41 cellular contexts compared by ENCODE assay signal in genomic region chr2:108293850-108294249, GRCh38. TPM values are rescaled to one million over a fixed set of nuclear protein-coding genes. Genes with fewer than 3 reads are reported as not detected.
"Had no signal": no experiment of that assay in that cellular context is flagged by ENCODE, and none has a peak within 500 bp of the region (broad histone marks: within the 10 kb centered on the region; RNA-seq: fewer than 3 reads in every experiment).

No MANE protein-coding gene starts in this region.

- H3K9me3 ChIP-seq: ascending aorta had no signal

- H3K27me3 ChIP-seq: ascending aorta, cardiac muscle cell had no signal

- H3K4me3 Mint-ChIP-seq: activated CD4-positive, alpha-beta memory T cell treated with anti-CD3 and anti-CD28 coated beads, Interleukin-2, amount 10 ng/mL, durations not matched to agents 7 days and 5 days; activated CD4-positive, alpha-beta T cell treated with anti-CD3 and anti-CD28 coated beads for 36 hours; activated CD4-positive, alpha-beta T cell treated with anti-CD3 and anti-CD28 coated beads, Interleukin-2, amount 10 ng/mL, durations not matched to agents 7 days and 5 days; activated CD8-positive, alpha-beta memory T cell treated with anti-CD3 and anti-CD28 coated beads, Interleukin-2, amount 10 ng/mL, durations not matched to agents 7 days and 5 days; activated CD8-positive, alpha-beta T cell treated with anti-CD3 and anti-CD28 coated beads, Interleukin-2, amount 10 ng/mL, durations not matched to agents 7 days and 5 days; activated naive CD4-positive, alpha-beta T cell treated with anti-CD3 and anti-CD28 coated beads, Interleukin-2, amount 10 ng/mL, durations not matched to agents 7 days and 5 days; activated naive CD4-positive, alpha-beta T cell treated with anti-CD3 and anti-CD28 coated beads, Interleukin-2, amount 50 U/mL, for 24 hours; activated naive CD8-positive, alpha-beta T cell; activated naive CD8-positive, alpha-beta T cell treated with anti-CD3 and anti-CD28 coated beads, Interleukin-2, amount 10 ng/mL, durations not matched to agents 7 days and 5 days; activated naive CD8-positive, alpha-beta T cell treated with anti-CD3 and anti-CD28 coated beads, Interleukin-2, amount 50 U/mL, for 24 hours; activated T-cell treated with anti-CD3 and anti-CD28 coated beads, Interleukin-2, amount 50 U/mL, for 24 hours; brain; central memory CD8-positive, alpha-beta T cell; T-cell; T-helper 2 cell treated with Interferon-gamma antibody and Interleukin-4, amounts not matched to agents 5 μg/mL and 100 μg/mL, for 36 hours had no signal

- H3K4me1 ChIP-seq: ascending aorta had no signal

- FAIRE-seq: bronchial epithelial cell, TTC549 had no signal

- H3K4me3 ChIP-seq: ascending aorta, cardiac muscle cell had no signal

- H3K9me3 Mint-ChIP-seq: activated CD4-positive, alpha-beta memory T cell treated with anti-CD3 and anti-CD28 coated beads, Interleukin-2, amount 10 ng/mL, durations not matched to agents 7 days and 5 days; activated CD4-positive, alpha-beta T cell treated with anti-CD3 and anti-CD28 coated beads, Interleukin-2, amount 10 ng/mL, durations not matched to agents 7 days and 5 days; activated naive CD4-positive, alpha-beta T cell treated with anti-CD3 and anti-CD28 coated beads, Interleukin-2, amount 10 ng/mL, durations not matched to agents 7 days and 5 days; activated naive CD4-positive, alpha-beta T cell treated with anti-CD3 and anti-CD28 coated beads, Interleukin-2, amount 50 U/mL, for 24 hours; activated naive CD8-positive, alpha-beta T cell treated with anti-CD3 and anti-CD28 coated beads, Interleukin-2, amount 10 ng/mL, durations not matched to agents 7 days and 5 days; activated naive CD8-positive, alpha-beta T cell treated with anti-CD3 and anti-CD28 coated beads, Interleukin-2, amount 50 U/mL, for 24 hours; activated T-cell treated with anti-CD3 and anti-CD28 coated beads, Interleukin-2, amount 50 U/mL, for 24 hours; activated T-helper 2 cell treated with anti-CD3 and anti-CD28 coated beads, Interferon-gamma antibody, Interleukin-2, Interleukin-4, amounts not matched to agents 10 μg/mL and 5 μg/mL and 100 μg/mL, durations not matched to agents 14 hours and 24 hours and 36 hours; central memory CD8-positive, alpha-beta T cell; T-cell; T-helper 2 cell treated with Interferon-gamma antibody and Interleukin-4, amounts not matched to agents 5 μg/mL and 100 μg/mL, for 36 hours had no signal

- H3K27me3 Mint-ChIP-seq: activated CD4-positive, alpha-beta T cell treated with anti-CD3 and anti-CD28 coated beads for 36 hours; activated naive CD4-positive, alpha-beta T cell treated with anti-CD3 and anti-CD28 coated beads, Interleukin-2, amount 50 U/mL, for 24 hours; activated T-cell treated with anti-CD3 and anti-CD28 coated beads, Interleukin-2, amount 50 U/mL, for 24 hours; brain; T-cell had no signal

- ATAC-seq: activated CD4-positive, alpha-beta T cell treated with anti-CD3 and anti-CD28 coated beads for 36 hours; activated CD4-positive, CD25-positive, alpha-beta regulatory T cell treated with anti-CD3 and anti-CD28 coated beads, Interleukin-2, amount 50 U/mL, for 24 hours; activated CD8-positive, alpha-beta memory T cell treated with anti-CD3 and anti-CD28 coated beads, Interleukin-2, amount 10 ng/mL, durations not matched to agents 7 days and 5 days; activated CD8-positive, alpha-beta T cell treated with anti-CD3 and anti-CD28 coated beads, Interleukin-2, amount 10 ng/mL, durations not matched to agents 7 days and 5 days; activated naive CD8-positive, alpha-beta T cell treated with anti-CD3 and anti-CD28 coated beads, Interleukin-2, amount 50 U/mL, for 24 hours; T-cell had no signal

- H3K27ac ChIP-seq: ascending aorta, cardiac muscle cell, VCaP had no signal

- H3K4me1 Mint-ChIP-seq: activated CD4-positive, alpha-beta memory T cell treated with anti-CD3 and anti-CD28 coated beads, Interleukin-2, amount 10 ng/mL, durations not matched to agents 7 days and 5 days; activated CD4-positive, alpha-beta T cell treated with anti-CD3 and anti-CD28 coated beads for 36 hours; activated CD4-positive, alpha-beta T cell treated with anti-CD3 and anti-CD28 coated beads, Interleukin-2, amount 10 ng/mL, durations not matched to agents 7 days and 5 days; activated CD8-positive, alpha-beta memory T cell treated with anti-CD3 and anti-CD28 coated beads, Interleukin-2, amount 10 ng/mL, durations not matched to agents 7 days and 5 days; activated naive CD4-positive, alpha-beta T cell treated with anti-CD3 and anti-CD28 coated beads, Interleukin-2, amount 10 ng/mL, durations not matched to agents 7 days and 5 days; activated naive CD4-positive, alpha-beta T cell treated with anti-CD3 and anti-CD28 coated beads, Interleukin-2, amount 50 U/mL, for 24 hours; activated naive CD8-positive, alpha-beta T cell treated with anti-CD3 and anti-CD28 coated beads, Interleukin-2, amount 10 ng/mL, durations not matched to agents 7 days and 5 days; activated naive CD8-positive, alpha-beta T cell treated with anti-CD3 and anti-CD28 coated beads, Interleukin-2, amount 50 U/mL, for 24 hours; central memory CD8-positive, alpha-beta T cell; T-cell had no signal

- DNase-seq: activated CD4-positive, alpha-beta memory T cell treated with anti-CD3 and anti-CD28 coated beads, Interleukin-2, amount 10 ng/mL, durations not matched to agents 7 days and 5 days; activated CD4-positive, alpha-beta T cell treated with anti-CD3 and anti-CD28 coated beads for 1 hour; activated CD4-positive, alpha-beta T cell treated with anti-CD3 and anti-CD28 coated beads for 36 hours; activated CD4-positive, alpha-beta T cell treated with anti-CD3 and anti-CD28 coated beads for 48 hours; activated CD4-positive, alpha-beta T cell treated with anti-CD3 and anti-CD28 coated beads, Interleukin-2, amount 10 ng/mL, durations not matched to agents 7 days and 5 days; activated CD4-positive, alpha-beta T cell treated with anti-CD3 and anti-CD28 coated beads, Interleukin-2, amount 50 U/mL, for 48 hours; activated CD4-positive, CD25-positive, alpha-beta regulatory T cell; activated CD8-positive, alpha-beta memory T cell treated with anti-CD3 and anti-CD28 coated beads for 24 hours; activated CD8-positive, alpha-beta memory T cell treated with anti-CD3 and anti-CD28 coated beads, Interleukin-2, amount 10 ng/mL, durations not matched to agents 7 days and 5 days; activated CD8-positive, alpha-beta memory T cell treated with anti-CD3 and anti-CD28 coated beads, Interleukin-2, amount 50 U/mL, for 48 hours; activated CD8-positive, alpha-beta T cell treated with anti-CD3 and anti-CD28 coated beads, Interleukin-2, amount 10 ng/mL, durations not matched to agents 7 days and 5 days; activated effector memory CD4-positive, alpha-beta T cell treated with Interleukin-2 at 50 U/mL for 16 hours; activated gamma-delta T cell; activated naive CD4-positive, alpha-beta T cell treated with anti-CD3 and anti-CD28 coated beads, Interleukin-2, amount 10 ng/mL, durations not matched to agents 7 days and 5 days; activated naive CD4-positive, alpha-beta T cell treated with Interleukin-2 at 50 U/mL for 16 hours; activated naive CD8-positive, alpha-beta T cell treated with anti-CD3 and anti-CD28 coated beads, Interleukin-2, amount 10 ng/mL, durations not matched to agents 7 days and 5 days; activated naive CD8-positive, alpha-beta T cell treated with anti-CD3 and anti-CD28 coated beads, Interleukin-2, amount 50 U/mL, for 24 hours; activated T-cell treated with anti-CD3 and anti-CD28 coated beads, Interleukin-2, amount 50 U/mL, for 24 hours; activated T-cell treated with anti-CD3 and anti-CD28 coated beads, Interleukin-2, amount 50 U/mL, for 48 hours; amygdala; anterior cingulate cortex; caudate nucleus; cerebellar nuclear complex; T-cell; T-helper 2 cell; T-helper 9 cell had no signal

- H3K36me3 ChIP-seq: ascending aorta, cardiac muscle cell had no signal

- H3K36me3 Mint-ChIP-seq: activated CD8-positive, alpha-beta memory T cell treated with anti-CD3 and anti-CD28 coated beads, Interleukin-2, amount 10 ng/mL, durations not matched to agents 7 days and 5 days; activated naive CD4-positive, alpha-beta T cell treated with anti-CD3 and anti-CD28 coated beads, Interleukin-2, amount 10 ng/mL, durations not matched to agents 7 days and 5 days; activated naive CD4-positive, alpha-beta T cell treated with anti-CD3 and anti-CD28 coated beads, Interleukin-2, amount 50 U/mL, for 24 hours; activated naive CD8-positive, alpha-beta T cell; activated naive CD8-positive, alpha-beta T cell treated with anti-CD3 and anti-CD28 coated beads, Interleukin-2, amount 10 ng/mL, durations not matched to agents 7 days and 5 days; brain; T-cell had no signal

- H3K27ac Mint-ChIP-seq: activated CD4-positive, alpha-beta memory T cell treated with anti-CD3 and anti-CD28 coated beads, Interleukin-2, amount 10 ng/mL, durations not matched to agents 7 days and 5 days; activated CD4-positive, alpha-beta T cell treated with anti-CD3 and anti-CD28 coated beads for 36 hours; activated CD4-positive, alpha-beta T cell treated with anti-CD3 and anti-CD28 coated beads, Interleukin-2, amount 10 ng/mL, durations not matched to agents 7 days and 5 days; activated CD8-positive, alpha-beta memory T cell treated with anti-CD3 and anti-CD28 coated beads, Interleukin-2, amount 10 ng/mL, durations not matched to agents 7 days and 5 days; activated CD8-positive, alpha-beta T cell treated with anti-CD3 and anti-CD28 coated beads, Interleukin-2, amount 10 ng/mL, durations not matched to agents 7 days and 5 days; activated naive CD4-positive, alpha-beta T cell treated with anti-CD3 and anti-CD28 coated beads, Interleukin-2, amount 10 ng/mL, durations not matched to agents 7 days and 5 days; activated naive CD4-positive, alpha-beta T cell treated with anti-CD3 and anti-CD28 coated beads, Interleukin-2, amount 50 U/mL, for 24 hours; activated naive CD8-positive, alpha-beta T cell; activated naive CD8-positive, alpha-beta T cell treated with anti-CD3 and anti-CD28 coated beads, Interleukin-2, amount 10 ng/mL, durations not matched to agents 7 days and 5 days; activated naive CD8-positive, alpha-beta T cell treated with anti-CD3 and anti-CD28 coated beads, Interleukin-2, amount 50 U/mL, for 24 hours; activated T-cell treated with anti-CD3 and anti-CD28 coated beads, Interleukin-2, amount 50 U/mL, for 24 hours; activated T-helper 2 cell treated with anti-CD3 and anti-CD28 coated beads, Interferon-gamma antibody, Interleukin-2, Interleukin-4, amounts not matched to agents 10 μg/mL and 5 μg/mL and 100 μg/mL, durations not matched to agents 14 hours and 24 hours and 36 hours; brain; T-cell; T-helper 2 cell treated with Interferon-gamma antibody and Interleukin-4, amounts not matched to agents 5 μg/mL and 100 μg/mL, for 36 hours had no signal

RNA-seq across cellular contexts. Expression of gene SULT1C2, which starts 5.2 kb away (rescaled TPM):
- total RNA-seq: activated CD4-positive, alpha-beta memory T cell treated with anti-CD3 and anti-CD28 coated beads, Interleukin-2, amount 10 ng/mL, durations not matched to agents 7 days and 5 days; activated CD4-positive, alpha-beta T cell treated with anti-CD3 and anti-CD28 coated beads for 36 hours; activated CD4-positive, alpha-beta T cell treated with anti-CD3 and anti-CD28 coated beads, Interleukin-2, amount 10 ng/mL, durations not matched to agents 7 days and 5 days; activated CD8-positive, alpha-beta memory T cell treated with anti-CD3 and anti-CD28 coated beads, Interleukin-2, amount 10 ng/mL, durations not matched to agents 7 days and 5 days; activated CD8-positive, alpha-beta T cell treated with anti-CD3 and anti-CD28 coated beads, Interleukin-2, amount 10 ng/mL, durations not matched to agents 7 days and 5 days; activated naive CD8-positive, alpha-beta T cell treated with anti-CD3 and anti-CD28 coated beads, Interleukin-2, amount 10 ng/mL, durations not matched to agents 7 days and 5 days; activated T-helper 2 cell treated with anti-CD3 and anti-CD28 coated beads, Interferon-gamma antibody, Interleukin-2, Interleukin-4, amounts not matched to agents 10 μg/mL and 5 μg/mL and 100 μg/mL, durations not matched to agents 14 hours and 24 hours and 36 hours; ascending aorta; bronchial epithelial cell; T-helper 1 cell treated with Interleukin-12 subunit alpha and Interleukin-12 subunit beta and Interleukin-4 antibody, amounts not matched to agents 30 ng/mL and 1 ng/mL, for 36 hours had no signal

RNA-seq across cellular contexts. Expression of gene SULT1C3, which starts 54.1 kb away (rescaled TPM):
- total RNA-seq: activated CD4-positive, alpha-beta memory T cell treated with anti-CD3 and anti-CD28 coated beads, Interleukin-2, amount 10 ng/mL, durations not matched to agents 7 days and 5 days; activated CD4-positive, alpha-beta T cell treated with anti-CD3 and anti-CD28 coated beads for 36 hours; activated CD4-positive, alpha-beta T cell treated with anti-CD3 and anti-CD28 coated beads, Interleukin-2, amount 10 ng/mL, durations not matched to agents 7 days and 5 days; activated CD8-positive, alpha-beta memory T cell treated with anti-CD3 and anti-CD28 coated beads, Interleukin-2, amount 10 ng/mL, durations not matched to agents 7 days and 5 days; activated CD8-positive, alpha-beta T cell treated with anti-CD3 and anti-CD28 coated beads, Interleukin-2, amount 10 ng/mL, durations not matched to agents 7 days and 5 days; activated naive CD8-positive, alpha-beta T cell treated with anti-CD3 and anti-CD28 coated beads, Interleukin-2, amount 10 ng/mL, durations not matched to agents 7 days and 5 days; activated T-helper 2 cell treated with anti-CD3 and anti-CD28 coated beads, Interferon-gamma antibody, Interleukin-2, Interleukin-4, amounts not matched to agents 10 μg/mL and 5 μg/mL and 100 μg/mL, durations not matched to agents 14 hours and 24 hours and 36 hours; ascending aorta; bronchial epithelial cell; cardiac muscle cell; chondrocyte; T-cell; T-helper 1 cell treated with Interleukin-12 subunit alpha and Interleukin-12 subunit beta and Interleukin-4 antibody, amounts not matched to agents 30 ng/mL and 1 ng/mL, for 36 hours had no signal
- polyA plus RNA-seq: adipose tissue, cardiac muscle cell had no signal
